Comparison of ENCODE assay signal across 22 cellular contexts in genomic region chr5:148426514-148426913, GRCh38. TPM values are rescaled to one million over a fixed set of nuclear protein-coding genes. Genes with fewer than 3 reads are reported as not detected.
DNase-seq lines count a peak whose midpoint lies in the region; ATAC-seq and TF ChIP-seq lines count a peak whose summit lies in the region.
"Had no signal": no experiment of that assay in that cellular context is flagged by ENCODE, and none has a peak within 500 bp of the region (broad histone marks: within the 10 kb centered on the region; RNA-seq: fewer than 3 reads in every experiment).

No MANE protein-coding gene starts in this region.

- no peak for ATAC-seq in CD8-positive, alpha-beta T cell
- no peak for ATAC-seq in activated T-helper 17 cell treated with anti-CD3 and anti-CD28 coated beads, Interleukin-2, amount 50 U/mL, for 72 hours (replicated peaks)
- ATAC-seq in stimulated activated effector memory CD8-positive, alpha-beta T cell treated with anti-CD3 and anti-CD28 coated beads, Interleukin-12 subunit alpha, Interleukin-12 subunit beta, amount 100 ng/mL, for 72 hours, result no peak
- ATAC-seq in HG03378 (IDR thresholded peaks at IDR 0.05; ENCODE audit: unreplicated experiment), result no peak
- ATAC-seq: HCT116 had no signal

- H3K9me3 Mint-ChIP-seq in MCF 10A (ENCODE audit: unreplicated experiment), result no peaks in the 10 kb centered on the region
- no peaks in the 10 kb centered on the region for H3K9me3 Mint-ChIP-seq in CD8-positive, alpha-beta T cell
- no peaks in the 10 kb centered on the region for H3K9me3 Mint-ChIP-seq in activated T-helper 17 cell treated with anti-CD3 and anti-CD28 coated beads, Interleukin-2, amount 50 U/mL, for 72 hours
- no peaks in the 10 kb centered on the region for H3K9me3 Mint-ChIP-seq in stimulated activated effector memory CD8-positive, alpha-beta T cell treated with anti-CD3 and anti-CD28 coated beads, Interleukin-12 subunit alpha, Interleukin-12 subunit beta, amount 100 ng/mL, for 72 hours
- H3K9me3 Mint-ChIP-seq: IgD-negative memory B cell had no signal

- intact Hi-C loops in MCF 10A (cut with micrococcal nuclease), result no loop called here
- intact Hi-C loops in breast epithelium (cut with DNase I; ENCODE audit: low total_unique reads), result no loop called here
- intact Hi-C loops in CD8-positive, alpha-beta T cell (cut with DNase I, micrococcal nuclease), result no loop called here

- no peak for TF ChIP-seq CTCF in MCF 10A (IDR thresholded peaks at IDR 0.05; ENCODE audit: unreplicated experiment)
- TF ChIP-seq CTCF in breast epithelium (IDR thresholded peaks at IDR 0.05), result no peak
- TF ChIP-seq CTCF in CD8-positive, alpha-beta T cell (IDR thresholded peaks at IDR 0.05), result no peak

- DNase-seq in MCF 10A (ENCODE audit: unreplicated experiment) (no peak), breast epithelium (ENCODE audit: low spot score in 2 of 2) (no peak)
- no peak for DNase-seq in CD8-positive, alpha-beta T cell
- DNase-seq in stimulated activated effector memory CD8-positive, alpha-beta T cell treated with anti-CD3 and anti-CD28 coated beads, Interleukin-12 subunit alpha, Interleukin-12 subunit beta, amount 100 ng/mL, for 72 hours (ENCODE audit: low spot score in 2 of 2), result no peak
- no peak for DNase-seq in stimulated activated naive CD4-positive, alpha-beta T cell treated with Interleukin-2 at 50 U/mL for 16 hours (lab: John Stamatoyannopoulos, UW)
- no peak for DNase-seq in activated effector memory CD4-positive, alpha-beta T cell treated with Interleukin-2 at 50 U/mL for 16 hours
- DNase-seq: C1 segment of cervical spinal cord, DMS53, NCI-H1048, NCI-H1417, NCI-H1694, NCI-H2029 treated with DMSO at 0.1 percent for 48 hours, NCI-H2227 treated with DMSO at 0.1 percent for 48 hours, NCI-H526 treated with DMSO at 0.1 percent for 48 hours, PC-9, SJCRH30 had no signal

- peaks cover 38% of the 10 kb centered on the region for H3K36me3 ChIP-seq in breast epithelium
- peaks cover 29% of the 10 kb centered on the region for H3K36me3 ChIP-seq in CD8-positive, alpha-beta T cell (ENCODE audit: insufficient read depth, low read length)

- H3K4me1 ChIP-seq in breast epithelium, result no peaks in the 10 kb centered on the region
- H3K4me1 ChIP-seq in CD8-positive, alpha-beta T cell (ENCODE audit: insufficient read depth, low read length), result no peaks in the 10 kb centered on the region
- H3K4me1 ChIP-seq: SJCRH30 had no signal

- peak overlapping the region; percentile 26 for H3K27ac Mint-ChIP-seq in MCF 10A (ENCODE audit: low read depth, unreplicated experiment)
- H3K27ac Mint-ChIP-seq in CD8-positive, alpha-beta T cell, result peak overlapping the region; percentile 63
- H3K27ac Mint-ChIP-seq in activated T-helper 17 cell treated with anti-CD3 and anti-CD28 coated beads, Interleukin-2, amount 50 U/mL, for 72 hours, result peak overlapping the region; percentile 33
- peak overlapping the region; percentile 9 for H3K27ac Mint-ChIP-seq in stimulated activated effector memory CD8-positive, alpha-beta T cell treated with anti-CD3 and anti-CD28 coated beads, Interleukin-12 subunit alpha, Interleukin-12 subunit beta, amount 100 ng/mL, for 72 hours

- CTCF ChIA-PET in MCF 10A (lab: Yijun Ruan, JAX), result interaction anchor here (0.7 to 7.5 kb wide), 4 partner anchors 16 to 308 kb away, joined by 3 to 82 read pairs (median 36); no protein-coding TSS in a partner anchor
- CTCF ChIA-PET in CD8-positive, alpha-beta T cell (lab: Charles Lee), result no interaction called here

- no peak for TF ChIP-seq POLR2A in breast epithelium (IDR thresholded peaks at IDR 0.05)

- no peak overlapping the region for H3K27ac ChIP-seq in breast epithelium
- no peak overlapping the region for H3K27ac ChIP-seq in CD8-positive, alpha-beta T cell (ENCODE audit: low read depth, low read length)
- H3K27ac ChIP-seq: HL-60, KMS-11, PC-9, SJCRH30 had no signal

- no peak overlapping the region for H3K4me3 ChIP-seq in breast epithelium
- no peak overlapping the region for H3K4me3 ChIP-seq in CD8-positive, alpha-beta T cell (ENCODE audit: low read depth, low read length)
- H3K4me3 ChIP-seq: PC-9, SJCRH30 had no signal

- H3K4me3 Mint-ChIP-seq in MCF 10A (ENCODE audit: unreplicated experiment), result no peak overlapping the region
- H3K4me3 Mint-ChIP-seq in CD8-positive, alpha-beta T cell, result no peak overlapping the region
- H3K4me3 Mint-ChIP-seq in activated T-helper 17 cell treated with anti-CD3 and anti-CD28 coated beads, Interleukin-2, amount 50 U/mL, for 72 hours, result no peak overlapping the region
- H3K4me3 Mint-ChIP-seq in stimulated activated effector memory CD8-positive, alpha-beta T cell treated with anti-CD3 and anti-CD28 coated beads, Interleukin-12 subunit alpha, Interleukin-12 subunit beta, amount 100 ng/mL, for 72 hours, result no peak overlapping the region
- H3K4me3 Mint-ChIP-seq: IgD-negative memory B cell had no signal

- no peaks in the 10 kb centered on the region for H3K27me3 Mint-ChIP-seq in MCF 10A (ENCODE audit: insufficient read depth, unreplicated experiment)
- no peaks in the 10 kb centered on the region for H3K27me3 Mint-ChIP-seq in CD8-positive, alpha-beta T cell (ENCODE audit: low read depth)
- no peaks in the 10 kb centered on the region for H3K27me3 Mint-ChIP-seq in activated T-helper 17 cell treated with anti-CD3 and anti-CD28 coated beads, Interleukin-2, amount 50 U/mL, for 72 hours
- H3K27me3 Mint-ChIP-seq: IgD-negative memory B cell had no signal

- H3K27me3 ChIP-seq in breast epithelium, result no peaks in the 10 kb centered on the region
- no peaks in the 10 kb centered on the region for H3K27me3 ChIP-seq in CD8-positive, alpha-beta T cell (ENCODE audit: insufficient read depth, low read length)
- H3K27me3 ChIP-seq: SJCRH30 had no signal

- peaks cover 85% of the 10 kb centered on the region for H3K36me3 Mint-ChIP-seq in MCF 10A (ENCODE audit: insufficient read depth, unreplicated experiment)
- peaks cover 83% of the 10 kb centered on the region for H3K36me3 Mint-ChIP-seq in CD8-positive, alpha-beta T cell
- peaks cover 97% of the 10 kb centered on the region for H3K36me3 Mint-ChIP-seq in activated T-helper 17 cell treated with anti-CD3 and anti-CD28 coated beads, Interleukin-2, amount 50 U/mL, for 72 hours (ENCODE audit: low read depth)
- peaks cover 100% of the 10 kb centered on the region for H3K36me3 Mint-ChIP-seq in stimulated activated effector memory CD8-positive, alpha-beta T cell treated with anti-CD3 and anti-CD28 coated beads, Interleukin-12 subunit alpha, Interleukin-12 subunit beta, amount 100 ng/mL, for 72 hours

- BruUV-seq in MCF 10A (replicated peaks; lab: Mats Ljungman, UMichigan), result no TSS peak

- POLR2A ChIA-PET in MCF 10A (lab: Yijun Ruan, JAX), result interaction anchor here (1.2 to 1.6 kb wide), 2 partner anchors 13 to 38 kb away, joined by 3 read pairs; no protein-coding TSS in a partner anchor
- POLR2A ChIA-PET in CD8-positive, alpha-beta T cell (lab: Charles Lee), result interaction anchor here (1.1 kb wide), 1 partner anchor 11 kb away, joined by 3 read pairs; no protein-coding TSS in a partner anchor

- no peaks in the 10 kb centered on the region for H3K4me1 Mint-ChIP-seq in MCF 10A (ENCODE audit: insufficient read depth, unreplicated experiment)
- H3K4me1 Mint-ChIP-seq in CD8-positive, alpha-beta T cell (ENCODE audit: low read depth), result peaks cover 31% of the 10 kb centered on the region
- H3K4me1 Mint-ChIP-seq in activated T-helper 17 cell treated with anti-CD3 and anti-CD28 coated beads, Interleukin-2, amount 50 U/mL, for 72 hours, result peaks cover 11% of the 10 kb centered on the region
- peaks cover 17% of the 10 kb centered on the region for H3K4me1 Mint-ChIP-seq in stimulated activated effector memory CD8-positive, alpha-beta T cell treated with anti-CD3 and anti-CD28 coated beads, Interleukin-12 subunit alpha, Interleukin-12 subunit beta, amount 100 ng/mL, for 72 hours

- H3K9me3 ChIP-seq in breast epithelium, result no peaks in the 10 kb centered on the region
- no peaks in the 10 kb centered on the region for H3K9me3 ChIP-seq in CD8-positive, alpha-beta T cell (ENCODE audit: low read length)
- H3K9me3 ChIP-seq: SJCRH30 had no signal

RNA-seq across cellular contexts. Expression of gene FBXO38, which starts 42.8 kb away (rescaled TPM):
- 54.4 and 76.1 TPM in 2 replicates for total RNA-seq in MCF 10A (2022)
- total RNA-seq in breast epithelium, result 10 to 100 TPM; 50.6 to 80.9 (median 67.5) TPM
- total RNA-seq in CD8-positive, alpha-beta T cell, result 10 to 100 TPM; 45.5 to 48.7 TPM
- 10 to 100 TPM; 44.1 to 53.0 TPM for total RNA-seq in activated T-helper 17 cell treated with anti-CD3 and anti-CD28 coated beads, Interleukin-2, amount 50 U/mL, for 72 hours

Comparison
In these comparisons a context has a peak if more than half of its experiments do, and no peak if none do; other contexts are left out.
1. H3K27ac Mint-ChIP-seq: peak in every context shown above with its lines; median percentile 63 in CD8-positive, alpha-beta T cell; 33 in activated T-helper 17 cell treated with anti-CD3 and anti-CD28 coated beads, Interleukin-2, amount 50 U/mL, for 72 hours; 26 in MCF 10A; 9 in stimulated activated effector memory CD8-positive, alpha-beta T cell treated with anti-CD3 and anti-CD28 coated beads, Interleukin-12 subunit alpha, Interleukin-12 subunit beta, amount 100 ng/mL, for 72 hours.